In genomic region chr6:144785056-144785455, GRCh38 we compare ENCODE assay signal across 33 cellular contexts.
"Had no signal": no experiment of that assay in that cellular context is flagged by ENCODE, and none has a peak within 500 bp of the region (broad histone marks: within the 10 kb centered on the region; RNA-seq: fewer than 3 reads in every experiment).

No MANE protein-coding gene starts in this region.

- H3K4me3 ChIP-seq: adrenal gland, body of pancreas, breast epithelium had no signal

- H3K4me1 Mint-ChIP-seq: activated B cell treated with CpG ODN at 0.5 μM for 24 hours; activated CD4-positive, alpha-beta T cell treated with anti-CD3 and anti-CD28 coated beads, Interleukin-2, amount 10 ng/mL, durations not matched to agents 24 days and 14 days; activated naive CD8-positive, alpha-beta T cell treated with anti-CD3 and anti-CD28 coated beads for 36 hours had no signal

- DNase-seq: activated B cell treated with CpG ODN at 0.5 μM for 24 hours; activated CD4-positive, alpha-beta memory T cell treated with anti-CD3 and anti-CD28 coated beads for 36 hours; activated CD4-positive, alpha-beta T cell treated with anti-CD3 and anti-CD28 coated beads for 4 hours; activated CD4-positive, alpha-beta T cell treated with anti-CD3 and anti-CD28 coated beads, Interleukin-2, amount 10 ng/mL, durations not matched to agents 24 days and 14 days; activated CD4-positive, alpha-beta T cell treated with anti-CD3 and anti-CD28 coated beads, Interleukin-2, amount 50 U/mL, for 1 hour; activated CD4-positive, alpha-beta T cell treated with anti-CD3 and anti-CD28 coated beads, Interleukin-2, amount 50 U/mL, for 4 hours; activated CD4-positive, CD25-positive, alpha-beta regulatory T cell treated with anti-CD3 and anti-CD28 coated beads, Interleukin-2, amount 50 U/mL, for 72 hours; activated CD8-positive, alpha-beta memory T cell treated with anti-CD3 and anti-CD28 coated beads, Interleukin-2, amount 50 U/mL, for 4 hours; activated CD8-positive, alpha-beta T cell treated with anti-CD3 and anti-CD28 coated beads for 36 hours; activated effector memory CD4-positive, alpha-beta T cell treated with anti-CD3 and anti-CD28 coated beads, Interleukin-2, amount 50 U/mL, for 16 hours; activated gamma-delta T cell treated with Interleukin-2 at 50 U/mL for 16 hours; activated naive CD4-positive, alpha-beta T cell; activated naive CD4-positive, alpha-beta T cell treated with anti-CD3 and anti-CD28 coated beads for 36 hours; activated naive CD4-positive, alpha-beta T cell treated with anti-CD3 and anti-CD28 coated beads, Interleukin-2, amount 50 U/mL, for 16 hours; activated naive CD8-positive, alpha-beta T cell treated with anti-CD3 and anti-CD28 coated beads for 36 hours; activated T-cell treated with anti-CD3 and anti-CD28 coated beads for 4 hours; activated T-cell treated with anti-CD3 and anti-CD28 coated beads, Interleukin-2, amount 50 U/mL, for 1 hour; activated T-cell treated with anti-CD3 and anti-CD28 coated beads, Interleukin-2, amount 50 U/mL, for 4 hours; activated T-cell treated with anti-CD3 and anti-CD28 coated beads, Interleukin-2, amount 50 U/mL, for 72 hours; adrenal gland; amniotic stem cell; aorta; body of pancreas; brain microvascular endothelial cell; central memory CD4-positive, alpha-beta T cell; T-helper 2 cell; T-helper 9 cell had no signal

- H3K27ac Mint-ChIP-seq: activated B cell treated with CpG ODN at 0.5 μM for 24 hours; activated CD4-positive, alpha-beta memory T cell treated with anti-CD3 and anti-CD28 coated beads for 36 hours; activated CD4-positive, alpha-beta T cell treated with anti-CD3 and anti-CD28 coated beads, Interleukin-2, amount 10 ng/mL, durations not matched to agents 24 days and 14 days; activated CD8-positive, alpha-beta T cell treated with anti-CD3 and anti-CD28 coated beads for 36 hours; activated naive CD4-positive, alpha-beta T cell treated with anti-CD3 and anti-CD28 coated beads for 36 hours; activated naive CD4-positive, alpha-beta T cell treated with anti-CD3 and anti-CD28 coated beads, Interleukin-2, amount 50 U/mL, for 72 hours; activated naive CD8-positive, alpha-beta T cell treated with anti-CD3 and anti-CD28 coated beads for 36 hours; activated T-cell treated with anti-CD3 and anti-CD28 coated beads, Interleukin-2, amount 50 U/mL, for 72 hours; activated T-helper 1 cell treated with anti-CD3 and anti-CD28 coated beads, Interleukin-12 subunit alpha, Interleukin-12 subunit beta, Interleukin-2, Interleukin-4 antibody, amounts not matched to agents 30 ng/mL and 10 ng/mL and 1 ng/mL, durations not matched to agents 14 hours and 24 hours and 36 hours; activated T-helper 17 cell treated with anti-CD3 and anti-CD28 coated beads, Interleukin-2, amount 50 U/mL, for 72 hours; T-helper 1 cell treated with Interleukin-12 subunit alpha and Interleukin-12 subunit beta and Interleukin-4 antibody, amounts not matched to agents 30 μg/mL and 1 μg/mL, for 36 hours; T-helper 2 cell treated with Interferon-gamma antibody and Interleukin-4, amounts not matched to agents 5 μg/mL and 100 μg/mL, for 36 hours had no signal

- H3K9me3 Mint-ChIP-seq: activated B cell treated with CpG ODN at 0.5 μM for 24 hours; activated CD4-positive, alpha-beta memory T cell treated with anti-CD3 and anti-CD28 coated beads for 36 hours; activated CD4-positive, alpha-beta T cell treated with anti-CD3 and anti-CD28 coated beads, Interleukin-2, amount 10 ng/mL, durations not matched to agents 24 days and 14 days; activated CD8-positive, alpha-beta T cell treated with anti-CD3 and anti-CD28 coated beads for 36 hours; activated naive CD4-positive, alpha-beta T cell treated with anti-CD3 and anti-CD28 coated beads for 36 hours; activated naive CD4-positive, alpha-beta T cell treated with anti-CD3 and anti-CD28 coated beads, Interleukin-2, amount 50 U/mL, for 72 hours; activated naive CD8-positive, alpha-beta T cell treated with anti-CD3 and anti-CD28 coated beads for 36 hours; activated T-cell treated with anti-CD3 and anti-CD28 coated beads, Interleukin-2, amount 50 U/mL, for 4 hours; activated T-cell treated with anti-CD3 and anti-CD28 coated beads, Interleukin-2, amount 50 U/mL, for 72 hours; activated T-helper 1 cell treated with anti-CD3 and anti-CD28 coated beads, Interleukin-12 subunit alpha, Interleukin-12 subunit beta, Interleukin-2, Interleukin-4 antibody, amounts not matched to agents 30 ng/mL and 10 ng/mL and 1 ng/mL, durations not matched to agents 14 hours and 24 hours and 36 hours; activated T-helper 17 cell treated with anti-CD3 and anti-CD28 coated beads, Interleukin-2, amount 50 U/mL, for 72 hours; T-helper 1 cell treated with Interleukin-12 subunit alpha and Interleukin-12 subunit beta and Interleukin-4 antibody, amounts not matched to agents 30 μg/mL and 1 μg/mL, for 36 hours; T-helper 2 cell treated with Interferon-gamma antibody and Interleukin-4, amounts not matched to agents 5 μg/mL and 100 μg/mL, for 36 hours had no signal

- H3K4me3 Mint-ChIP-seq: activated B cell treated with CpG ODN at 0.5 μM for 24 hours; activated CD4-positive, alpha-beta memory T cell treated with anti-CD3 and anti-CD28 coated beads for 36 hours; activated CD4-positive, alpha-beta T cell treated with anti-CD3 and anti-CD28 coated beads, Interleukin-2, amount 10 ng/mL, durations not matched to agents 24 days and 14 days; activated CD8-positive, alpha-beta T cell treated with anti-CD3 and anti-CD28 coated beads for 36 hours; activated naive CD4-positive, alpha-beta T cell treated with anti-CD3 and anti-CD28 coated beads for 36 hours; activated naive CD8-positive, alpha-beta T cell treated with anti-CD3 and anti-CD28 coated beads for 36 hours; activated T-cell treated with anti-CD3 and anti-CD28 coated beads, Interleukin-2, amount 50 U/mL, for 4 hours; activated T-cell treated with anti-CD3 and anti-CD28 coated beads, Interleukin-2, amount 50 U/mL, for 72 hours; activated T-helper 1 cell treated with anti-CD3 and anti-CD28 coated beads, Interleukin-12 subunit alpha, Interleukin-12 subunit beta, Interleukin-2, Interleukin-4 antibody, amounts not matched to agents 30 ng/mL and 10 ng/mL and 1 ng/mL, durations not matched to agents 14 hours and 24 hours and 36 hours; activated T-helper 17 cell treated with anti-CD3 and anti-CD28 coated beads, Interleukin-2, amount 50 U/mL, for 72 hours; T-helper 1 cell treated with Interleukin-12 subunit alpha and Interleukin-12 subunit beta and Interleukin-4 antibody, amounts not matched to agents 30 μg/mL and 1 μg/mL, for 36 hours; T-helper 2 cell treated with Interferon-gamma antibody and Interleukin-4, amounts not matched to agents 5 μg/mL and 100 μg/mL, for 36 hours had no signal

- ATAC-seq: activated CD8-positive, alpha-beta T cell treated with anti-CD3 and anti-CD28 coated beads for 36 hours; activated naive CD4-positive, alpha-beta T cell treated with anti-CD3 and anti-CD28 coated beads, Interleukin-2, amount 50 U/mL, for 72 hours; activated T-cell treated with anti-CD3 and anti-CD28 coated beads, Interleukin-2, amount 50 U/mL, for 4 hours; activated T-cell treated with anti-CD3 and anti-CD28 coated beads, Interleukin-2, amount 50 U/mL, for 72 hours; activated T-helper 17 cell treated with anti-CD3 and anti-CD28 coated beads, Interleukin-2, amount 50 U/mL, for 72 hours; body of pancreas had no signal

- H3K27me3 Mint-ChIP-seq: activated B cell treated with CpG ODN at 0.5 μM for 24 hours; activated CD4-positive, alpha-beta memory T cell treated with anti-CD3 and anti-CD28 coated beads for 36 hours; activated CD4-positive, alpha-beta T cell treated with anti-CD3 and anti-CD28 coated beads, Interleukin-2, amount 10 ng/mL, durations not matched to agents 24 days and 14 days; activated CD8-positive, alpha-beta T cell treated with anti-CD3 and anti-CD28 coated beads for 36 hours; activated naive CD8-positive, alpha-beta T cell treated with anti-CD3 and anti-CD28 coated beads for 36 hours; activated T-helper 17 cell treated with anti-CD3 and anti-CD28 coated beads, Interleukin-2, amount 50 U/mL, for 72 hours had no signal
